ENCODE assay signal across 9 cellular contexts in genomic region chr1:67889940-67890567, GRCh38. TPM values are rescaled to one million over a fixed set of nuclear protein-coding genes. Genes with fewer than 3 reads are reported as not detected.
DNase-seq lines count a peak whose midpoint lies in the region; TF ChIP-seq lines count a peak whose summit lies in the region.
"Had no signal": no experiment of that assay in that cellular context is flagged by ENCODE, and none has a peak within 500 bp of the region (broad histone marks: within the 10 kb centered on the region; RNA-seq: fewer than 3 reads in every experiment).

No MANE protein-coding gene starts in this region.

- in situ Hi-C loops in astrocyte of the cerebellum (cut with HindIII; ENCODE audit: low sequenced_read_pairs), result no loop called here

- TF ChIP-seq POLR2A in thyroid gland (IDR thresholded peaks at IDR 0.05), result no peak

- H3K4me1 ChIP-seq in mesodermal cell (ENCODE audit: control insufficient read depth, insufficient read depth, low read length, poor library complexity, severe bottlenecking) (peaks cover 43% of the 10 kb centered on the region), thyroid gland (no peaks in the 10 kb centered on the region)

- no peak for TF ChIP-seq CTCF in astrocyte of the cerebellum (IDR thresholded peaks at IDR 0.05; ENCODE audit: low read depth, low read length, missing control alignments)
- TF ChIP-seq CTCF in thyroid gland (IDR thresholded peaks at IDR 0.05), result no peak
- no peak for TF ChIP-seq CTCF in GM10248 (IDR thresholded peaks at IDR 0.05; ENCODE audit: control extremely low read depth, extremely low read depth, low read depth, missing control alignments)

- intact Hi-C loops in thyroid gland (cut with DNase I), result no loop called here

- CTCF ChIA-PET in GM10248 (lab: Yijun Ruan, JAX), result interaction anchor here (0.9 to 1.7 kb wide), 3 partner anchors 20 to 78 kb away, joined by 3 read pairs; no protein-coding TSS in a partner anchor

- H3K4me3 ChIP-seq in astrocyte of the cerebellum (ENCODE audit: low read depth, low read length) (no peak overlapping the region), mesodermal cell (ENCODE audit: extremely low read depth, insufficient read depth, low read length, poor library complexity, severe bottlenecking) (no peak overlapping the region), thyroid gland (replicated peaks in 1 of 3) (no peak overlapping the region)

- DNase-seq in EL (peak; percentile 95), HT1080 (ENCODE audit: low read depth) (peak; percentile 98), astrocyte of the cerebellum (ENCODE audit: low read depth) (peak; percentile 81), thyroid gland (no peak), nucleus accumbens (lab: John Stamatoyannopoulos, UW) (no peak), superior temporal gyrus (ENCODE audit: extremely low spot score) (no peak), GM10248 (ENCODE audit: extremely low spot score) (no peak)
- DNase-seq: stimulated activated naive B cell treated with anti-CD40 and anti-IgM and Interleukin-4, amounts not matched to agents 10 μg/mL and 1 μg/mL and 100 μg/mL, for 72 hours had no signal

- no peaks in the 10 kb centered on the region for H3K36me3 ChIP-seq in mesodermal cell (ENCODE audit: control insufficient read depth, insufficient read depth, low read length)
- no peaks in the 10 kb centered on the region for H3K36me3 ChIP-seq in thyroid gland

- POLR2A ChIA-PET in GM10248 (lab: Yijun Ruan, JAX), result no interaction called here

- H3K9me3 ChIP-seq in mesodermal cell (ENCODE audit: control insufficient read depth, low read length) (no peaks in the 10 kb centered on the region), thyroid gland (no peaks in the 10 kb centered on the region)

- H3K27me3 ChIP-seq in thyroid gland, result no peaks in the 10 kb centered on the region

- peak overlapping the region; percentile 90 for H3K27ac ChIP-seq in mesodermal cell (ENCODE audit: low read depth, low read length, severe bottlenecking)
- no peak overlapping the region for H3K27ac ChIP-seq in thyroid gland

RNA-seq across cellular contexts. Expression of gene GNG12, which starts 56.8 kb away (rescaled TPM):
- total RNA-seq in HT1080 (2014; rRNA removed; shearing (Covaris generic)), result 115 and 144 TPM in 2 replicates
- 145 and 181 TPM in 2 replicates for polyA plus RNA-seq in HT1080 (2015; cell fraction: cytosol; rRNA removed)
- 71.5 and 78.6 TPM in 2 replicates for polyA plus RNA-seq in HT1080 (2015; cell fraction: nucleus; rRNA removed)
- polyA plus RNA-seq in mesodermal cell (2013, experiment 1 of 2), result 47.6 TPM
- polyA plus RNA-seq in mesodermal cell (2013, experiment 2 of 2), result 49.8 TPM
- 100 to 1,000 TPM; 100 to 155 (median 127) TPM for total RNA-seq in thyroid gland

Comparison
In these comparisons a context has a peak if more than half of its experiments do, and no peak if none do; other contexts are left out.
1. DNase-seq: peak in EL (single experiment), HT1080 (single experiment) and astrocyte of the cerebellum (single experiment); none in thyroid gland (0 of 2), nucleus accumbens (0 of 56), superior temporal gyrus (single experiment) and GM10248 (single experiment).